Comparison of ENCODE assay signal across 17 cellular contexts in genomic region chr12:76240281-76240680, GRCh38.
A peak's percentile ranks its signal among the peaks of the same experiment; 100 is the strongest.
DNase-seq lines count a peak whose midpoint lies in the region; FAIRE-seq lines count a peak whose summit lies in the region.
"Had no signal": no experiment of that assay in that cellular context is flagged by ENCODE, and none has a peak within 500 bp of the region (broad histone marks: within the 10 kb centered on the region; RNA-seq: fewer than 3 reads in every experiment).

No MANE protein-coding gene starts in this region.

- H3K4me3 ChIP-seq in small intestine (ENCODE audit: low read depth in 1 of 2, low read length in 2 of 2): no peak overlapping the region
- H3K4me3 ChIP-seq: K562 had no signal

- no peak overlapping the region for H3K27ac Mint-ChIP-seq in activated naive CD8-positive, alpha-beta T cell treated with anti-CD3 and anti-CD28 coated beads for 36 hours
- H3K27ac Mint-ChIP-seq: CD8-positive, alpha-beta T cell; HFFc6 had no signal

- FAIRE-seq in small intestine (lab: Jason Lieb, UNC): no peak
- FAIRE-seq: HTR-8/SVneo, K562 had no signal

- H3K4me1 ChIP-seq in small intestine (ENCODE audit: control insufficient read depth in 2 of 2, insufficient read depth in 1 of 2, low read depth in 1 of 2, low read length in 1 of 2): no peaks in the 10 kb centered on the region
- H3K4me1 ChIP-seq: BE2C had no signal

- H3K4me1 Mint-ChIP-seq in activated naive CD8-positive, alpha-beta T cell treated with anti-CD3 and anti-CD28 coated beads for 36 hours: no peaks in the 10 kb centered on the region
- H3K4me1 Mint-ChIP-seq: CD14-positive monocyte had no signal

- DNase-seq in EH (ENCODE audit: low read depth) (peak; percentile 39), amniotic epithelial cell (ENCODE audit: low read depth) (peak; percentile 21), left kidney (ENCODE audit: low read depth, low spot score) (peak; percentile 2), small intestine (peak; percentile 62), C1 segment of cervical spinal cord (lab: John Stamatoyannopoulos, UW) (no peak), middle frontal gyrus (ENCODE audit: extremely low spot score, low spot score) (no peak)
- no peak for DNase-seq in activated naive CD8-positive, alpha-beta T cell treated with anti-CD3 and anti-CD28 coated beads for 36 hours
- DNase-seq: ACHN; BE2C; Caco-2; CD8-positive, alpha-beta T cell; DND-41; HCEC 1CT; HFFc6 had no signal

- 39 to 66% (median 64%) methylated on average over 6 of the region's 6 CpGs for WGBS in small intestine, 3 donors

- no peaks in the 10 kb centered on the region for H3K36me3 Mint-ChIP-seq in activated naive CD8-positive, alpha-beta T cell treated with anti-CD3 and anti-CD28 coated beads for 36 hours
- H3K36me3 Mint-ChIP-seq: CD14-positive monocyte; CD8-positive, alpha-beta T cell had no signal

- no peaks in the 10 kb centered on the region for H3K9me3 ChIP-seq in small intestine (ENCODE audit: control insufficient read depth, low read depth)
- H3K9me3 ChIP-seq: BE2C, Caco-2 had no signal

- H3K27me3 Mint-ChIP-seq in activated naive CD8-positive, alpha-beta T cell treated with anti-CD3 and anti-CD28 coated beads for 36 hours: peaks cover 3% of the 10 kb centered on the region

- H3K27ac ChIP-seq in small intestine (ENCODE audit: low read depth in 1 of 2, low read length in 1 of 2): no peak overlapping the region

- no peak overlapping the region for H3K4me3 Mint-ChIP-seq in activated naive CD8-positive, alpha-beta T cell treated with anti-CD3 and anti-CD28 coated beads for 36 hours
- H3K4me3 Mint-ChIP-seq: CD14-positive monocyte; CD8-positive, alpha-beta T cell; HFFc6 had no signal

- no peaks in the 10 kb centered on the region for H3K27me3 ChIP-seq in small intestine (ENCODE audit: control insufficient read depth in 2 of 2, insufficient read depth in 2 of 2, low read length in 2 of 2)
- H3K27me3 ChIP-seq: BE2C had no signal

- H3K9me3 Mint-ChIP-seq in activated naive CD8-positive, alpha-beta T cell treated with anti-CD3 and anti-CD28 coated beads for 36 hours: no peaks in the 10 kb centered on the region
- H3K9me3 Mint-ChIP-seq: CD8-positive, alpha-beta T cell; HFFc6 had no signal

- H3K36me3 ChIP-seq in small intestine (ENCODE audit: control insufficient read depth in 2 of 2, insufficient read depth in 2 of 2, low read length in 2 of 2): no peaks in the 10 kb centered on the region
- H3K36me3 ChIP-seq: BE2C had no signal

Comparison
In these comparisons a context has a peak if more than half of its experiments do, and no peak if none do; other contexts are left out.
1. DNase-seq: peak in EH (single experiment), amniotic epithelial cell (single experiment), left kidney (single experiment) and small intestine (single experiment); none in C1 segment of cervical spinal cord (0 of 14), middle frontal gyrus (single experiment) and activated naive CD8-positive, alpha-beta T cell treated with anti-CD3 and anti-CD28 coated beads for 36 hours (single experiment).